8 cellular contexts compared by ENCODE assay signal in genomic region chr6:6825986-6826901, GRCh38.
DNase-seq lines count a peak whose midpoint lies in the region; ATAC-seq and TF ChIP-seq lines count a peak whose summit lies in the region.

No MANE protein-coding gene starts in this region.

- ATAC-seq in GM19395 (IDR thresholded peaks at IDR 0.05; ENCODE audit: unreplicated experiment) (peak; percentile 88), HG03469 (IDR thresholded peaks at IDR 0.05; ENCODE audit: unreplicated experiment) (peak; percentile 61), left cardiac atrium (peak; percentile 87 to 90)

- H3K36me3 ChIP-seq in testis (ENCODE audit: low read depth, missing control alignments) (no peaks in the 10 kb centered on the region), Karpas-422 (ENCODE audit: insufficient read depth, low read length) (no peaks in the 10 kb centered on the region)
- H3K36me3 ChIP-seq in effector memory CD4-positive, alpha-beta T cell (ENCODE audit: control insufficient read depth, insufficient read depth, low read length) = no peaks in the 10 kb centered on the region

- no peaks in the 10 kb centered on the region for H3K79me2 ChIP-seq in Karpas-422 (ENCODE audit: low read length)

- TF ChIP-seq CTCF in testis (IDR thresholded peaks at IDR 0.05) = no peak

- no peaks in the 10 kb centered on the region for H3K4me1 ChIP-seq in testis
- H3K4me1 ChIP-seq in effector memory CD4-positive, alpha-beta T cell (ENCODE audit: control insufficient read depth, insufficient read depth, low read length, poor library complexity, severe bottlenecking) = no peaks in the 10 kb centered on the region
- H3K4me1 ChIP-seq in Karpas-422 (ENCODE audit: low read length) = no peaks in the 10 kb centered on the region

- no peak overlapping the region for H3K9ac ChIP-seq in Karpas-422 (ENCODE audit: low read length)

- H3K27me3 ChIP-seq in testis = no peaks in the 10 kb centered on the region
- no peaks in the 10 kb centered on the region for H3K27me3 ChIP-seq in effector memory CD4-positive, alpha-beta T cell (replicated peaks; ENCODE audit: control insufficient read depth, insufficient read depth, low read length, poor library complexity, severe bottlenecking)
- no peaks in the 10 kb centered on the region for H3K27me3 ChIP-seq in Karpas-422 (ENCODE audit: low read length)

- peak; percentile 15 for DNase-seq in DMS153 treated with DMSO at 0.1 percent for 48 hours (lab: John Stamatoyannopoulos, UW; ENCODE audit: unreplicated experiment)
- DNase-seq in SHP77 treated with DMSO at 0.1 percent for 48 hours (lab: John Stamatoyannopoulos, UW) = peak; percentile 75
- peak; percentile 50 for DNase-seq in left cardiac atrium
- DNase-seq in testis = peak; percentile 33
- no peak for DNase-seq in effector memory CD4-positive, alpha-beta T cell
- DNase-seq in Karpas-422 = no peak

- H3K9me2 ChIP-seq in Karpas-422 (replicated peaks; ENCODE audit: insufficient read depth, low read length) = no peaks in the 10 kb centered on the region

- H3K27ac ChIP-seq in testis (no peak overlapping the region), Karpas-422 (ENCODE audit: low read length) (no peak overlapping the region)
- H3K27ac ChIP-seq in effector memory CD4-positive, alpha-beta T cell (ENCODE audit: insufficient read depth, low read length, poor library complexity, severe bottlenecking) = no peak overlapping the region

- H3K9me3 ChIP-seq in testis = no peaks in the 10 kb centered on the region
- H3K9me3 ChIP-seq in effector memory CD4-positive, alpha-beta T cell (ENCODE audit: control insufficient read depth, low read length) = no peaks in the 10 kb centered on the region
- H3K9me3 ChIP-seq in Karpas-422 (ENCODE audit: low read length) = no peaks in the 10 kb centered on the region

- no peak overlapping the region for H3K4me2 ChIP-seq in Karpas-422 (ENCODE audit: low read depth, low read length, poor library complexity, severe bottlenecking)

- TF ChIP-seq POLR2A in testis (IDR thresholded peaks at IDR 0.05) = no peak

- intact Hi-C loops in left cardiac atrium (cut with DNase I) = loop anchor here in 1 of 2 donors (10.0 kb wide), 1 partner anchor 61 kb away; no protein-coding TSS in a partner anchor
- intact Hi-C loops in testis (cut with DNase I; ENCODE audit: low total_unique reads) = no loop called here

- H2AFZ ChIP-seq in Karpas-422 (ENCODE audit: low read length) = no peak overlapping the region

- WGBS in testis, 2 donors = 72 to 73% methylated on average over 16 to 19 of the region's 19 CpGs

- no peaks in the 10 kb centered on the region for H4K20me1 ChIP-seq in Karpas-422 (ENCODE audit: insufficient read depth, low read depth, low read length)

- H3K4me3 ChIP-seq in testis = no peak overlapping the region
- no peak overlapping the region for H3K4me3 ChIP-seq in effector memory CD4-positive, alpha-beta T cell (ENCODE audit: insufficient read depth, low read depth, low read length, poor library complexity, severe bottlenecking)
- no peak overlapping the region for H3K4me3 ChIP-seq in Karpas-422 (ENCODE audit: low read length)

Comparison
In these comparisons a context has a peak if more than half of its experiments do, and no peak if none do; other contexts are left out.
1. DNase-seq: peak in DMS153 treated with DMSO at 0.1 percent for 48 hours (single experiment), SHP77 treated with DMSO at 0.1 percent for 48 hours (single experiment), left cardiac atrium (single experiment) and testis (single experiment); none in effector memory CD4-positive, alpha-beta T cell (0 of 3) and Karpas-422 (single experiment).
2. Peak in every context shown above with its lines, with median percentiles within 50 percentile points of each other: ATAC-seq.